ENCODE assay signal across 25 cellular contexts in genomic region chr21:10639123-10639522, GRCh38.
"Had no signal": no experiment of that assay in that cellular context is flagged by ENCODE, and none has a peak within 500 bp of the region (broad histone marks: within the 10 kb centered on the region; RNA-seq: fewer than 3 reads in every experiment).

No MANE protein-coding gene starts in this region.

- H3K4me3 Mint-ChIP-seq: central memory CD8-positive, alpha-beta T cell; effector memory CD8-positive, alpha-beta T cell; naive thymus-derived CD8-positive, alpha-beta T cell; neural crest cell; stimulated activated memory B cell treated with anti-CD40 and anti-IgM and Interleukin-4, amounts not matched to agents 10 μg/mL and 1 μg/mL and 100 μg/mL, for 72 hours had no signal

- H3K9me3 Mint-ChIP-seq: central memory CD8-positive, alpha-beta T cell; effector memory CD8-positive, alpha-beta T cell; neural crest cell; stimulated activated memory B cell treated with anti-CD40 and anti-IgM and Interleukin-4, amounts not matched to agents 10 μg/mL and 1 μg/mL and 100 μg/mL, for 72 hours had no signal

- H3K27ac ChIP-seq: coronary artery, gastrocnemius medialis, heart left ventricle, hepatocyte, left lung, neutrophil, parathyroid adenoma, prostate gland, right atrium auricular region, sigmoid colon, transverse colon, vagina had no signal

- H3K36me3 Mint-ChIP-seq: naive thymus-derived CD8-positive, alpha-beta T cell; stimulated activated memory B cell treated with anti-CD40 and anti-IgM and Interleukin-4, amounts not matched to agents 10 μg/mL and 1 μg/mL and 100 μg/mL, for 72 hours had no signal

- H3K27me3 ChIP-seq: gastrocnemius medialis, heart left ventricle, hepatocyte, left lung, neutrophil, right atrium auricular region, sigmoid colon, transverse colon, vagina had no signal

- ATAC-seq: effector memory CD8-positive, alpha-beta T cell; gastrocnemius medialis; heart left ventricle; left cardiac atrium; left lung; naive thymus-derived CD8-positive, alpha-beta T cell; stimulated activated naive CD8-positive, alpha-beta T cell treated with anti-CD3 and anti-CD28 coated beads, Interleukin-15, Interleukin-2, amounts not matched to agents 100 U/mL and 50 U/mL, for 24 hours had no signal

- DNase-seq: dermis blood vessel endothelial cell; effector memory CD8-positive, alpha-beta T cell; foreskin fibroblast; gastrocnemius medialis; heart left ventricle; left cardiac atrium; left lung; mammary epithelial cell; naive thymus-derived CD8-positive, alpha-beta T cell; sigmoid colon; stimulated activated CD4-positive, alpha-beta T cell treated with anti-CD3 and anti-CD28 coated beads, Interleukin-2, amount 100 ng/mL, for 24 hours; stimulated activated CD4-positive, alpha-beta T cell treated with anti-CD3 and anti-CD28 coated beads, Interleukin-4, amount 100 ng/mL, for 24 hours; stimulated activated naive CD8-positive, alpha-beta T cell treated with anti-CD3 and anti-CD28 coated beads, Interleukin-15, Interleukin-2, amounts not matched to agents 100 U/mL and 50 U/mL, for 24 hours; substantia nigra; transverse colon had no signal

- H3K4me3 ChIP-seq: coronary artery, gastrocnemius medialis, heart left ventricle, hepatocyte, left lung, prostate gland, right atrium auricular region, sigmoid colon, transverse colon, vagina had no signal

- H3K27ac Mint-ChIP-seq: effector memory CD8-positive, alpha-beta T cell; naive thymus-derived CD8-positive, alpha-beta T cell; stimulated activated memory B cell treated with anti-CD40 and anti-IgM and Interleukin-4, amounts not matched to agents 10 μg/mL and 1 μg/mL and 100 μg/mL, for 72 hours had no signal

- H3K4me1 Mint-ChIP-seq: central memory CD8-positive, alpha-beta T cell; naive thymus-derived CD8-positive, alpha-beta T cell; neural crest cell; stimulated activated memory B cell treated with anti-CD40 and anti-IgM and Interleukin-4, amounts not matched to agents 10 μg/mL and 1 μg/mL and 100 μg/mL, for 72 hours had no signal

- H3K9me3 ChIP-seq: gastrocnemius medialis, prostate gland had no signal

- H3K4me1 ChIP-seq: gastrocnemius medialis, heart left ventricle, left lung, parathyroid adenoma, prostate gland, right atrium auricular region, sigmoid colon, transverse colon, vagina had no signal

- H3K36me3 ChIP-seq: gastrocnemius medialis, heart left ventricle, left lung, neutrophil, prostate gland, right atrium auricular region, sigmoid colon, transverse colon, vagina had no signal

- H3K27me3 Mint-ChIP-seq: central memory CD8-positive, alpha-beta T cell; effector memory CD8-positive, alpha-beta T cell; naive thymus-derived CD8-positive, alpha-beta T cell; stimulated activated memory B cell treated with anti-CD40 and anti-IgM and Interleukin-4, amounts not matched to agents 10 μg/mL and 1 μg/mL and 100 μg/mL, for 72 hours had no signal
